Comparison of ENCODE assay signal across 21 cellular contexts in genomic region chr12:42102720-42103119, GRCh38. TPM values are rescaled to one million over a fixed set of nuclear protein-coding genes. Genes with fewer than 3 reads are reported as not detected.
DNase-seq lines count a peak whose midpoint lies in the region; ATAC-seq, FAIRE-seq and TF ChIP-seq lines count a peak whose summit lies in the region.
"Had no signal": no experiment of that assay in that cellular context is flagged by ENCODE, and none has a peak within 500 bp of the region (broad histone marks: within the 10 kb centered on the region; RNA-seq: fewer than 3 reads in every experiment).

No MANE protein-coding gene starts in this region.

- no peaks in the 10 kb centered on the region for H3K27me3 Mint-ChIP-seq in CD4-positive, alpha-beta T cell
- H3K27me3 Mint-ChIP-seq in WTC11 (ENCODE audit: low read depth): no peaks in the 10 kb centered on the region
- no peaks in the 10 kb centered on the region for H3K27me3 Mint-ChIP-seq in natural killer cell treated with Interleukin-12 subunit alpha and Interleukin-12 subunit beta and Interleukin-15 and Interleukin-18, amount 100 ng/mL, for 72 hours
- H3K27me3 Mint-ChIP-seq: B cell; CD8-positive, alpha-beta memory T cell had no signal

- H3K4me3 Mint-ChIP-seq in CD4-positive, alpha-beta T cell: no peak overlapping the region
- no peak overlapping the region for H3K4me3 Mint-ChIP-seq in WTC11
- H3K4me3 Mint-ChIP-seq in natural killer cell treated with Interleukin-12 subunit alpha and Interleukin-12 subunit beta and Interleukin-15 and Interleukin-18, amount 100 ng/mL, for 72 hours: no peak overlapping the region
- H3K4me3 Mint-ChIP-seq: B cell; CD8-positive, alpha-beta memory T cell; H9 had no signal

- ATAC-seq in CD4-positive, alpha-beta T cell (ENCODE audit: poor library complexity): no peak
- ATAC-seq in WTC11 (no peak), HG03565 (IDR thresholded peaks at IDR 0.05; ENCODE audit: unreplicated experiment) (no peak)
- ATAC-seq in natural killer cell treated with Interleukin-12 subunit alpha and Interleukin-12 subunit beta and Interleukin-15 and Interleukin-18, amount 100 ng/mL, for 72 hours: no peak

- peak; percentile 9 for FAIRE-seq in islet of Langerhans (lab: Jason Lieb, UNC)
- FAIRE-seq: GM12891, GM19239, H1 had no signal

- intact Hi-C loops in CD4-positive, alpha-beta T cell (cut with DNase I, micrococcal nuclease): loop anchor here in 1 of 2 experiments (5.0 kb wide), 2 partner anchors 40 to 825 kb away; partner anchors contain the start of gene GXYLT1

- no peaks in the 10 kb centered on the region for H3K36me3 ChIP-seq in brain microvascular endothelial cell (replicated peaks)

- peak overlapping the region; percentile 57 for H3K27ac Mint-ChIP-seq in CD4-positive, alpha-beta T cell
- H3K27ac Mint-ChIP-seq in WTC11: no peak overlapping the region
- no peak overlapping the region for H3K27ac Mint-ChIP-seq in natural killer cell treated with Interleukin-12 subunit alpha and Interleukin-12 subunit beta and Interleukin-15 and Interleukin-18, amount 100 ng/mL, for 72 hours
- H3K27ac Mint-ChIP-seq: B cell, H9 had no signal

- no peak for TF ChIP-seq CTCF in CD4-positive, alpha-beta T cell (IDR thresholded peaks at IDR 0.05)
- no peak for TF ChIP-seq CTCF in WTC11 (IDR thresholded peaks at IDR 0.05)
- TF ChIP-seq CTCF in brain microvascular endothelial cell (IDR thresholded peaks at IDR 0.05; ENCODE audit: low read depth, low read length, missing control alignments): no peak

- no peaks in the 10 kb centered on the region for H3K9me3 ChIP-seq in CD4-positive, alpha-beta T cell (ENCODE audit: control insufficient read depth, low read length)
- H3K9me3 ChIP-seq: BLaER1 treated with 17β-estradiol and CSF1 and Interleukin-3, amounts not matched to agents 10 nM and 100 nM had no signal

- POLR2A ChIA-PET in CD4-positive, alpha-beta T cell (lab: Charles Lee): interaction anchor here (1.3 kb wide), 1 partner anchor 10 kb away, joined by 4 read pairs; no protein-coding TSS in a partner anchor
- POLR2A ChIA-PET in WTC11 (lab: Charles Lee): no interaction called here

- no peaks in the 10 kb centered on the region for H3K27me3 ChIP-seq in CD4-positive, alpha-beta T cell (ENCODE audit: control insufficient read depth, insufficient read depth, low read length)
- no peaks in the 10 kb centered on the region for H3K27me3 ChIP-seq in brain microvascular endothelial cell (replicated peaks)
- H3K27me3 ChIP-seq: BLaER1 treated with 17β-estradiol and CSF1 and Interleukin-3, amounts not matched to agents 10 nM and 100 nM had no signal

- no peaks in the 10 kb centered on the region for H3K9me3 Mint-ChIP-seq in CD4-positive, alpha-beta T cell
- no peaks in the 10 kb centered on the region for H3K9me3 Mint-ChIP-seq in WTC11
- H3K9me3 Mint-ChIP-seq in natural killer cell treated with Interleukin-12 subunit alpha and Interleukin-12 subunit beta and Interleukin-15 and Interleukin-18, amount 100 ng/mL, for 72 hours: no peaks in the 10 kb centered on the region
- H3K9me3 Mint-ChIP-seq: CD8-positive, alpha-beta memory T cell; H9 had no signal

- no peak overlapping the region for H3K27ac ChIP-seq in CD4-positive, alpha-beta T cell (ENCODE audit: low read depth, low read length)
- H3K27ac ChIP-seq in brain microvascular endothelial cell: no peak overlapping the region
- H3K27ac ChIP-seq: BLaER1 treated with 17β-estradiol and CSF1 and Interleukin-3, amounts not matched to agents 10 nM and 100 nM; HL-60 had no signal

- CTCF ChIA-PET in CD4-positive, alpha-beta T cell (lab: Charles Lee): interaction anchor here (1.7 kb wide), 1 partner anchor 79 kb away, joined by 5 read pairs; no protein-coding TSS in a partner anchor
- CTCF ChIA-PET in WTC11 (lab: Charles Lee): no interaction called here

- H3K4me3 ChIP-seq in brain microvascular endothelial cell (ENCODE audit: low read depth, low read length): no peak overlapping the region
- H3K4me3 ChIP-seq: BLaER1 treated with 17β-estradiol and CSF1 and Interleukin-3, amounts not matched to agents 10 nM and 100 nM had no signal

- DNase-seq in CD4-positive, alpha-beta T cell: no peak
- DNase-seq in WTC11 (ENCODE audit: low spot score) (no peak), brain microvascular endothelial cell (no peak), foreskin melanocyte (no peak)
- DNase-seq in natural killer cell treated with Interleukin-12 subunit alpha and Interleukin-12 subunit beta and Interleukin-15 and Interleukin-18, amount 100 ng/mL, for 72 hours (ENCODE audit: low spot score): no peak
- DNase-seq: 8988T; CD8-positive, alpha-beta memory T cell; COR-L47; DMS 273 treated with DMSO at 0.1 percent for 48 hours; DMS53; DND-41; EL; H9 had no signal

- H3K4me1 Mint-ChIP-seq in CD4-positive, alpha-beta T cell (ENCODE audit: low read depth): peaks cover 35% of the 10 kb centered on the region
- H3K4me1 Mint-ChIP-seq in WTC11: no peaks in the 10 kb centered on the region
- H3K4me1 Mint-ChIP-seq in natural killer cell treated with Interleukin-12 subunit alpha and Interleukin-12 subunit beta and Interleukin-15 and Interleukin-18, amount 100 ng/mL, for 72 hours (ENCODE audit: low read depth in 2 of 2): peaks cover 7 to 9% of the 10 kb centered on the region in 2 donors
- H3K4me1 Mint-ChIP-seq: H9 had no signal

- in situ Hi-C loops in brain microvascular endothelial cell (cut with HindIII; ENCODE audit: low pct_ligation_motif_present, low sequenced_read_pairs): no loop called here

- peaks cover 17% of the 10 kb centered on the region for H3K36me3 Mint-ChIP-seq in CD4-positive, alpha-beta T cell (ENCODE audit: low read depth)
- no peaks in the 10 kb centered on the region for H3K36me3 Mint-ChIP-seq in WTC11
- peaks cover 4% of the 10 kb centered on the region for H3K36me3 Mint-ChIP-seq in natural killer cell treated with Interleukin-12 subunit alpha and Interleukin-12 subunit beta and Interleukin-15 and Interleukin-18, amount 100 ng/mL, for 72 hours

TF ChIP-seq in WTC11, 78 proteins besides CTCF, POLR2A, EP300 and RAD21:
- TF ChIP-seq HMGA2 (CRISPR knock-in tag; IDR thresholded peaks at IDR 0.05) (peak; percentile 98), JAZF1 (CRISPR knock-in tag; IDR thresholded peaks at IDR 0.05) (no peak)

RNA-seq across cellular contexts. Expression of gene GXYLT1, which starts 42.0 kb away (rescaled TPM):
- 1 to 10 TPM; 8.0 to 8.2 TPM for total RNA-seq in CD4-positive, alpha-beta T cell
- total RNA-seq in WTC11 (2021): 11.1 to 12.6 TPM (median 11.5 TPM) in 3 replicates
- total RNA-seq in natural killer cell treated with Interleukin-12 subunit alpha and Interleukin-12 subunit beta and Interleukin-15 and Interleukin-18, amount 100 ng/mL, for 72 hours: 10 to 100 TPM; 10.3 to 12.2 TPM
